Comparison of ENCODE assay signal across 8 cellular contexts in the genomic region with DNA sequence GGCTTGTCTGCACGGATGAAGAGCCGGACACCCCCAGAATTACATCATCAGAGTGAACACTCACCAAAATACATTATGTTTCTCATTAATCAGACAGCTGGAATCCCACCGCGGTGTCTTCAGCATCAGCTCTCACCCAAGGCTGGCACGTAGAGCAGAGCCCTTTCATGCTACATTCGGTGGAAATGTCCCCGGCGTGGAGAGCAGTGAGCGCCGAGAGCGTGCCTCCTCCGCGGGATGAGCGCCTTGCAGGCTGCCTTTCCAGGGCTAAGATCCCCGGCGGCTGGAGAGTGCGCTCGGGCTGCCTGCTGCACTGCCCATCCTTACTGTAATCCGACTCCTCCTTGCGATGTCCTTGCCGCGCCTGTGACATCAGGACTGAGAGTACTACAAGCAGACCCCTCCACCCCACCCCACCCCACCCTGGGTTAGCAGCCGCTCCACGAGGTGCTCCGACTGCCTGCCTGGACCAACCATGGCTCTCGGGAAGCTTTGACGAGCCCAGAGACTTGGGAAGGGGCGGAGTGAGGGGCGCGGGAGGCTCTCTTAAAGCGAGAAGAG. TPM values are rescaled to one million over a fixed set of nuclear protein-coding genes. Genes with fewer than 3 reads are reported as not detected.
DNase-seq lines count a peak whose midpoint lies in the region; ATAC-seq lines count a peak whose summit lies in the region.

A gene with protein sequence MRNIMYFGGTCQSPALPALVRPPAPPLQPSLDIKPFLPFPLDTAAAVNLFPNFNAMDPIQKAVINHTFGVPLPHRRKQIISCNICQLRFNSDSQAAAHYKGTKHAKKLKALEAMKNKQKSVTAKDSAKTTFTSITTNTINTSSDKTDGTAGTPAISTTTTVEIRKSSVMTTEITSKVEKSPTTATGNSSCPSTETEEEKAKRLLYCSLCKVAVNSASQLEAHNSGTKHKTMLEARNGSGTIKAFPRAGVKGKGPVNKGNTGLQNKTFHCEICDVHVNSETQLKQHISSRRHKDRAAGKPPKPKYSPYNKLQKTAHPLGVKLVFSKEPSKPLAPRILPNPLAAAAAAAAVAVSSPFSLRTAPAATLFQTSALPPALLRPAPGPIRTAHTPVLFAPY (minus strand): TSS at position 380 of the 561 bp plus-strand sequence. CDS start 294 bp downstream, at position 86.

- peaks cover 0 to 6% (median 0%) of the 10 kb centered on the region in 4 donors for H3K4me1 Mint-ChIP-seq in CD4-positive, alpha-beta memory T cell

- H3K27me3 Mint-ChIP-seq in CD4-positive, alpha-beta memory T cell: no peaks in the 10 kb centered on the region

- CTCF ChIA-PET in CD4-positive, alpha-beta memory T cell (lab: Charles Lee; ENCODE audit: partially characterized antibody): no interaction called here

- no peak for ATAC-seq in GM18858 (IDR thresholded peaks at IDR 0.05; ENCODE audit: unreplicated experiment)
- ATAC-seq in GM21367 (IDR thresholded peaks at IDR 0.05; ENCODE audit: unreplicated experiment): no peak

- H3K4me1 ChIP-seq in CD4-positive, alpha-beta memory T cell (ENCODE audit: insufficient read depth, low read length): no peaks in the 10 kb centered on the region

- H3K27me3 ChIP-seq in CD4-positive, alpha-beta memory T cell (ENCODE audit: insufficient read depth, low read length): no peaks in the 10 kb centered on the region

- no peak within 1 kb of the TSS for H3K27ac ChIP-seq in CD4-positive, alpha-beta memory T cell (ENCODE audit: low read depth, low read length)

- H3K27ac Mint-ChIP-seq in CD4-positive, alpha-beta memory T cell: no peak within 1 kb of the TSS

- H3K4me3 Mint-ChIP-seq in CD4-positive, alpha-beta memory T cell: no peak within 1 kb of the TSS

- H3K36me3 ChIP-seq in CD4-positive, alpha-beta memory T cell (ENCODE audit: insufficient read depth, low read length): no peaks in the 10 kb centered on the region

- peaks cover 0 to 8% (median 3%) of the 10 kb centered on the region in 8 donors for H3K9me3 Mint-ChIP-seq in CD4-positive, alpha-beta memory T cell

- H3K9me3 ChIP-seq in CD4-positive, alpha-beta memory T cell (ENCODE audit: control insufficient read depth in 1 of 2, low read length in 2 of 2): no peaks in the 10 kb centered on the region

- peak; percentile 34 for DNase-seq in Ammon's horn (ENCODE audit: low spot score)
- DNase-seq in SK-N-DZ (ENCODE audit: low spot score): peak; percentile 95
- peak; percentile 67 for DNase-seq in glomerular visceral epithelial cell (ENCODE audit: extremely low spot score)
- DNase-seq in non-pigmented ciliary epithelial cell (ENCODE audit: low read depth): peak; percentile 19
- no peak for DNase-seq in CD4-positive, alpha-beta memory T cell
- no peak for DNase-seq in LoVo (ENCODE audit: low spot score)

- intact Hi-C loops in CD4-positive, alpha-beta memory T cell (cut with micrococcal nuclease): no loop called here

- POLR2A ChIA-PET in CD4-positive, alpha-beta memory T cell (lab: Charles Lee; ENCODE audit: partially characterized antibody): no interaction called here

- no peak within 1 kb of the TSS for H3K4me3 ChIP-seq in CD4-positive, alpha-beta memory T cell (ENCODE audit: low read length in 2 of 2)

- no peaks in the 10 kb centered on the region for H3K36me3 Mint-ChIP-seq in CD4-positive, alpha-beta memory T cell

RNA-seq across cellular contexts. Expression of the gene that starts here (rescaled TPM):
- 1.7 and 2.5 TPM in 2 replicates for polyA plus RNA-seq in SK-N-DZ (2014; cell fraction: cytosol; rRNA removed)
- polyA plus RNA-seq in SK-N-DZ (2014; cell fraction: nucleus; rRNA removed): 1.3 and 1.9 TPM in 2 replicates
- not detected for total RNA-seq in CD4-positive, alpha-beta memory T cell
- polyA plus RNA-seq in CD4-positive, alpha-beta memory T cell: not detected

Comparison
In these comparisons a context has a peak if more than half of its experiments do, and no peak if none do; other contexts are left out.
1. DNase-seq: peak in Ammon's horn (single experiment), SK-N-DZ (single experiment), glomerular visceral epithelial cell (single experiment) and non-pigmented ciliary epithelial cell (single experiment); none in CD4-positive, alpha-beta memory T cell (0 of 5) and LoVo (single experiment).